ENCODE assay signal across 11 cellular contexts in the genomic region with DNA sequence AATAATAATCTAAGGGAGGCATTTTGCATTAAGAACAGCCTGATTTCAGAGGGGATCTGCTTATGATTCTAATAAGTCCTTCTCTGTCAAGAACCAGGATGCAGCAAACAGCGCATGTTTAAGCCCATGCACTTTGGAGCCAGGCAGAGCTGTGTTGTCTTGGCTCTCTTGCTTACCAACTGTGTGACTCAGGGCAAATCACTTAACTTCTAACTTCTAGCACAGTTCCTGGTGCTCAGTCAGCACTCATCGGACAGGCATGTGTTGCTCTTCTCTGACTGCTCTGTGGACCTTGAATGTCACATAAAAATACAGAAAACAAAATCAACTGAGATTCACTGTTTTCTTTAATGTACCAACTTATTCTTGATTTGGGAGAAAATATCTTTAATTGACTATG. TPM values are rescaled to one million over a fixed set of nuclear protein-coding genes. Genes with fewer than 3 reads are reported as not detected.
DNase-seq lines count a peak whose midpoint lies in the region; ATAC-seq, FAIRE-seq and TF ChIP-seq lines count a peak whose summit lies in the region.
"Had no signal": no experiment of that assay in that cellular context is flagged by ENCODE, and none has a peak within 500 bp of the region (broad histone marks: within the 10 kb centered on the region; RNA-seq: fewer than 3 reads in every experiment).

No MANE protein-coding gene starts in this region.

- TF ChIP-seq CTCF in A549 (IDR thresholded peaks at IDR 0.05) (no peak), fibroblast of mammary gland (conservative IDR thresholded peaks at IDR 0.05; ENCODE audit: control insufficient read depth, insufficient read depth, low read depth, low read length) (no peak), mucosa of descending colon (IDR thresholded peaks at IDR 0.05) (no peak)

- 60% methylated on average over 2 of the region's 2 CpGs for WGBS in A549 (ENCODE audit: missing lambda C conversion rate)

- H3K4me2 ChIP-seq in A549: no peak overlapping the region

- FAIRE-seq in A549 (lab: Jason Lieb, UNC): no peak

- no peak for TF ChIP-seq POLR2A in A549 (IDR thresholded peaks at IDR 0.05; ENCODE audit: low read length)

- intact Hi-C loops in mucosa of descending colon (cut with DNase I, micrococcal nuclease): no loop called here

- H3K9me3 ChIP-seq in A549 (no peaks in the 10 kb centered on the region), mucosa of descending colon (no peaks in the 10 kb centered on the region)
- H3K9me3 ChIP-seq: tibial artery had no signal

- TF ChIP-seq RAD21 in A549 (conservative IDR thresholded peaks at IDR 0.05 in 1 of 2, IDR thresholded peaks at IDR 0.05 in 1 of 2): no peak

- POLR2A ChIA-PET in A549 (lab: Yijun Ruan, JAX): no interaction called here

- TF ChIP-seq EP300 in A549 (IDR thresholded peaks at IDR 0.05): no peak

- peak in 1 of 2 experiments; percentile 18 for DNase-seq in A549 (ENCODE audit: low read depth in 1 of 2, low spot score in 1 of 2)
- DNase-seq in RPMI7951 (ENCODE audit: low read depth): peak; percentile 78
- peak; percentile 94 for DNase-seq in fibroblast of mammary gland (ENCODE audit: low read depth)
- DNase-seq in mucosa of descending colon: peak in 1 of 3 donors; percentile 65
- no peak for DNase-seq in NCI-H1417 (lab: John Stamatoyannopoulos, UW)
- DNase-seq: activated naive CD8-positive, alpha-beta T cell treated with anti-CD3 and anti-CD28 coated beads for 36 hours; KBM-7; tibial artery had no signal

- CTCF ChIA-PET in A549 (lab: Yijun Ruan, JAX): no interaction called here

- H3K4me1 ChIP-seq in A549 (no peaks in the 10 kb centered on the region; the same call in 2 of the 3 replicates), mucosa of descending colon (ENCODE audit: low read depth) (peaks cover 27% of the 10 kb centered on the region)

- no peaks in the 10 kb centered on the region for H3K36me3 ChIP-seq in mucosa of descending colon (ENCODE audit: low read depth)
- H3K36me3 ChIP-seq: tibial artery had no signal

- peak; percentile 55 to 56; a peak in 1 of 6 replicates for ATAC-seq in A549
- peak; percentile 91 for ATAC-seq in mucosa of descending colon
- no peak for ATAC-seq in HG02763 (IDR thresholded peaks at IDR 0.05; ENCODE audit: unreplicated experiment)
- ATAC-seq in GM19351 (IDR thresholded peaks at IDR 0.05; ENCODE audit: unreplicated experiment): no peak
- ATAC-seq in GM18520 (IDR thresholded peaks at IDR 0.05; ENCODE audit: unreplicated experiment): no peak

- H3K4me3 ChIP-seq in A549 (no peak overlapping the region), fibroblast of mammary gland (ENCODE audit: control insufficient read depth, low read depth, low read length) (no peak overlapping the region), mucosa of descending colon (no peak overlapping the region)
- H3K4me3 ChIP-seq: tibial artery had no signal

- H3K27ac ChIP-seq in A549: no peak overlapping the region

TF ChIP-seq in A549, 52 proteins besides CTCF, POLR2A, EP300 and RAD21:
- no peak for TF ChIP-seq GATA3 (IDR thresholded peaks at IDR 0.05; ENCODE audit: borderline replicate concordance)
- peak; percentile 20 for TF ChIP-seq MAFK (IDR thresholded peaks at IDR 0.05; ENCODE audit: partially characterized antibody)
- TF ChIP-seq HEYL (CRISPR knock-in tag; IDR thresholded peaks at IDR 0.05): no peak
- TF ChIP-seq RCOR1 (IDR thresholded peaks at IDR 0.05; ENCODE audit: low read depth, low read length): no peak

RNA-seq across cellular contexts. Expression of gene CNN3, which starts 56.4 kb away (rescaled TPM):
- polyA plus RNA-seq in A549 (2011; rRNA removed): 59.8 and 61.6 TPM in 2 replicates
- polyA plus RNA-seq in A549 (2012; cell fraction: cytosol; rRNA removed): 24.8 and 27.4 TPM in 2 replicates
- 12.9 and 13.7 TPM in 2 replicates for polyA plus RNA-seq in A549 (2012; cell fraction: nucleus; rRNA removed)
- 70.2 to 83.4 TPM (median 78.3 TPM) in 3 replicates for polyA plus RNA-seq in A549 (2017; fragmentation: RNase III; extraction: RNeasy Plus Mini Kit Qiagen cat#74134 plus additional on column Dnase treatment)
- 60.2 and 64.6 TPM in 2 replicates for polyA minus RNA-seq in A549 (2011; rRNA and poly(A)+ RNA removed)
- total RNA-seq in RPMI7951 (2014; rRNA removed; shearing (Covaris generic)): 315 and 321 TPM in 2 replicates
- 100 to 1,000 TPM in 2 of 3 donors, 10 to 100 TPM in 1; 61.3 to 165 (median 129) TPM for total RNA-seq in mucosa of descending colon

Comparison
In these comparisons a context has a peak if more than half of its experiments do, and no peak if none do; other contexts are left out.
1. ATAC-seq: peak in A549 (2 of 2) and mucosa of descending colon (single experiment); none in HG02763 (single experiment), GM19351 (single experiment) and GM18520 (single experiment).
2. DNase-seq: peak in RPMI7951 (single experiment) and fibroblast of mammary gland (single experiment); none in NCI-H1417 (0 of 3).